Comparison of ENCODE assay signal across 8 cellular contexts in the genomic region with DNA sequence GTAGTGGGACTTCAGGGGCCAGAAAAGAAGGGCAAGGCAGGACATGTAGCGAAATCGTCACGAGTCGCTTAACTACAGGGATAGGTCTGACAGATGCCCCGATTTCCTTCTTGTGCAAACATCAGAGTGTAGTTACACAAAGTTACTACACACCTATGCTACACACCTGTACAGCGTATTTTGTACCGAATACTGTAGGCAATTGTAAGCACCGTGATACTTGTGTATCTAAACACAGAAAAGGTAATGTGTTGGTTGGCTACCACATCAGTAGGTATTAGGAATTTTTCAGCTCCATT. TPM values are rescaled to one million over a fixed set of nuclear protein-coding genes. Genes with fewer than 3 reads are reported as not detected.
DNase-seq lines count a peak whose midpoint lies in the region; ATAC-seq and TF ChIP-seq lines count a peak whose summit lies in the region.

No MANE protein-coding gene starts in this region.

- no peaks in the 10 kb centered on the region for H3K9me3 ChIP-seq in SK-N-MC (ENCODE audit: low read depth, low read length)
- H3K9me3 ChIP-seq in gastrocnemius medialis: no peaks in the 10 kb centered on the region

- in situ Hi-C loops in gastrocnemius medialis (cut with MboI; ENCODE audit: low sequenced_read_pairs in 4 of 4): loop anchor here in 1 of 4 donors (10.0 kb wide), 1 partner anchor 277 kb away; no protein-coding TSS in a partner anchor

- H3K27me3 ChIP-seq in gastrocnemius medialis: no peaks in the 10 kb centered on the region

- peak overlapping the region; percentile 88 for H3K9ac ChIP-seq in SK-N-MC (ENCODE audit: insufficient read length)

- intact Hi-C loops in gastrocnemius medialis (cut with DNase I; ENCODE audit: low total_unique reads): loop anchor here (2.0 to 5.0 kb wide), 3 partner anchors 25 to 255 kb away; a partner anchor contains a TSS
- intact Hi-C loops in head of caudate nucleus (cut with DNase I): no loop called here

- H3K27ac ChIP-seq in SK-N-MC (no peak overlapping the region), gastrocnemius medialis (peak overlapping the region; percentile 85 to 92 (median 90))

- no peak for TF ChIP-seq POLR2A in gastrocnemius medialis (IDR thresholded peaks at IDR 0.05)

- H3K4me3 ChIP-seq in SK-N-MC (peak overlapping the region; percentile 85), fibroblast of the aortic adventitia (ENCODE audit: low read depth, low read length) (peak overlapping the region; percentile 81), gastrocnemius medialis (peak overlapping the region; percentile 71 to 94 (median 84))

- DNase-seq in SK-N-MC (ENCODE audit: low read depth, low spot score): no peak
- peak; percentile 27 for DNase-seq in fibroblast of the aortic adventitia (ENCODE audit: low read depth)
- DNase-seq in gastrocnemius medialis: no peak
- DNase-seq in head of caudate nucleus: no peak
- no peak for DNase-seq in NOMO-1 treated with DMSO at 0.1 percent for 48 hours (lab: John Stamatoyannopoulos, UW; ENCODE audit: unreplicated experiment)

- peak; percentile 4 for ATAC-seq in GM19328 (IDR thresholded peaks at IDR 0.05; ENCODE audit: unreplicated experiment)
- no peak for ATAC-seq in gastrocnemius medialis
- ATAC-seq in GM19397 (IDR thresholded peaks at IDR 0.05; ENCODE audit: unreplicated experiment): no peak
- ATAC-seq in HG02610 (IDR thresholded peaks at IDR 0.05; ENCODE audit: unreplicated experiment): no peak

- H3K36me3 ChIP-seq in SK-N-MC (ENCODE audit: insufficient read depth, low read length) (no peaks in the 10 kb centered on the region), gastrocnemius medialis (no peaks in the 10 kb centered on the region)

- TF ChIP-seq CTCF in fibroblast of the aortic adventitia (IDR thresholded peaks at IDR 0.05; ENCODE audit: insufficient read depth, low read length) (no peak), gastrocnemius medialis (IDR thresholded peaks at IDR 0.05 in 4 of 5, conservative IDR thresholded peaks at IDR 0.05 in 1 of 5) (no peak)

- peaks cover 5 to 10% of the 10 kb centered on the region in 2 donors for H3K4me1 ChIP-seq in gastrocnemius medialis

RNA-seq across cellular contexts. Expression of a gene that starts 0.5 kb away (rescaled TPM):
- total RNA-seq in fibroblast of the aortic adventitia (ENCODE audit: low replicate concordance) (8.2 and 8.4 TPM in 2 replicates), gastrocnemius medialis (10 to 100 TPM in 3 of 4 donors, 1 to 10 TPM in 1; 7.0 to 16.7 (median 14.6) TPM)
